ENCODE assay signal across 9 cellular contexts in genomic region chr16:56682703-56683397, GRCh38. TPM values are rescaled to one million over a fixed set of nuclear protein-coding genes. Genes with fewer than 3 reads are reported as not detected.
A peak's percentile ranks its signal among the peaks of the same experiment; 100 is the strongest.
DNase-seq lines count a peak whose midpoint lies in the region; ATAC-seq, FAIRE-seq and TF ChIP-seq lines count a peak whose summit lies in the region.
"Had no signal": no experiment of that assay in that cellular context is flagged by ENCODE, and none has a peak within 500 bp of the region (broad histone marks: within the 10 kb centered on the region; RNA-seq: fewer than 3 reads in every experiment).

No MANE protein-coding gene starts in this region.

- H3K4me3 ChIP-seq in DOHH2 (ENCODE audit: low read length): peak overlapping the region; percentile 71
- H3K4me3 ChIP-seq in thoracic aorta: peak overlapping the region; percentile 85

- POLR2A ChIA-PET in HEK293T (lab: Yijun Ruan, JAX): interaction anchor here (1.0 to 1.9 kb wide), 3 partner anchors 19 to 75 kb away, joined by 3 to 6 read pairs (median 3); partner anchors contain the start of gene MT2A

- H3K4me2 ChIP-seq in DOHH2 (ENCODE audit: low read length): peak overlapping the region; percentile 78

- no peak for TF ChIP-seq CTCF in DOHH2 (IDR thresholded peaks at IDR 0.05; ENCODE audit: low read depth, low read length, poor library complexity, severe bottlenecking)
- no peak for TF ChIP-seq CTCF in thoracic aorta (IDR thresholded peaks at IDR 0.05)
- no peak for TF ChIP-seq CTCF in D721Med (IDR thresholded peaks at IDR 0.05; ENCODE audit: insufficient read depth, missing control alignments)

- H3K4me1 ChIP-seq in DOHH2 (ENCODE audit: control insufficient read depth, low read length) (peaks cover 14% of the 10 kb centered on the region), thoracic aorta (ENCODE audit: control insufficient read depth in 1 of 2, low read depth in 2 of 2) (peaks cover 20 to 35% of the 10 kb centered on the region in 2 donors)

- CTCF ChIA-PET in HEK293T (lab: Yijun Ruan, JAX): interaction anchor here (0.7 kb wide), 2 partner anchors 79 to 678 kb away, joined by 3 read pairs; no protein-coding TSS in a partner anchor

- H3K27me3 ChIP-seq in DOHH2 (ENCODE audit: control insufficient read depth, low read length): peaks cover 18% of the 10 kb centered on the region
- no peaks in the 10 kb centered on the region for H3K27me3 ChIP-seq in thoracic aorta (replicated peaks; ENCODE audit: insufficient read depth)

- H3K36me3 Mint-ChIP-seq in activated naive CD8-positive, alpha-beta T cell treated with anti-CD3 and anti-CD28 coated beads, Interleukin-2, amount 50 U/mL, for 24 hours (ENCODE audit: low read depth): peaks cover 5% of the 10 kb centered on the region

- no peaks in the 10 kb centered on the region for H4K20me1 ChIP-seq in DOHH2 (ENCODE audit: control insufficient read depth, insufficient read depth, low read depth, low read length)

- no peaks in the 10 kb centered on the region for H3F3A ChIP-seq in DOHH2 (ENCODE audit: control insufficient read depth, insufficient read depth)

- H3K9me2 ChIP-seq in DOHH2 (replicated peaks; ENCODE audit: control insufficient read depth, low read length): no peaks in the 10 kb centered on the region

- no peaks in the 10 kb centered on the region for H3K27me3 Mint-ChIP-seq in activated naive CD8-positive, alpha-beta T cell treated with anti-CD3 and anti-CD28 coated beads, Interleukin-2, amount 50 U/mL, for 24 hours

- H3K27ac ChIP-seq in DOHH2 (ENCODE audit: low read depth, low read length) (no peak overlapping the region), thoracic aorta (peak overlapping the region; percentile 80)

- intact Hi-C loops in left colon (cut with DNase I, micrococcal nuclease): no loop called here

- H3K36me3 ChIP-seq in DOHH2 (ENCODE audit: control insufficient read depth, low read length): no peaks in the 10 kb centered on the region
- no peaks in the 10 kb centered on the region for H3K36me3 ChIP-seq in thoracic aorta

- DNase-seq in activated naive CD8-positive, alpha-beta T cell treated with anti-CD3 and anti-CD28 coated beads, Interleukin-2, amount 50 U/mL, for 24 hours: no peak
- DNase-seq in left colon: peak; percentile 30 to 32
- no peak for DNase-seq in thoracic aorta (ENCODE audit: low spot score)
- DNase-seq in D721Med (ENCODE audit: insufficient read length, low spot score): no peak
- DNase-seq in DMS53 (lab: John Stamatoyannopoulos, UW): no peak
- no peak for DNase-seq in HEK293T (ENCODE audit: extremely low spot score)

- H3K9me3 ChIP-seq in DOHH2 (ENCODE audit: control insufficient read depth, insufficient read depth, low read length) (no peaks in the 10 kb centered on the region), thoracic aorta (no peaks in the 10 kb centered on the region)

- peaks cover 27% of the 10 kb centered on the region for H3K4me1 Mint-ChIP-seq in activated naive CD8-positive, alpha-beta T cell treated with anti-CD3 and anti-CD28 coated beads, Interleukin-2, amount 50 U/mL, for 24 hours

- no peaks in the 10 kb centered on the region for H3K9me3 Mint-ChIP-seq in activated naive CD8-positive, alpha-beta T cell treated with anti-CD3 and anti-CD28 coated beads, Interleukin-2, amount 50 U/mL, for 24 hours

- peak overlapping the region; percentile 85 for H3K27ac Mint-ChIP-seq in activated naive CD8-positive, alpha-beta T cell treated with anti-CD3 and anti-CD28 coated beads, Interleukin-2, amount 50 U/mL, for 24 hours

- H3K79me2 ChIP-seq in DOHH2 (ENCODE audit: control insufficient read depth, low read length): no peaks in the 10 kb centered on the region

- ATAC-seq in HG02981 (IDR thresholded peaks at IDR 0.05; ENCODE audit: unreplicated experiment): peak; percentile 3
- ATAC-seq in activated naive CD8-positive, alpha-beta T cell treated with anti-CD3 and anti-CD28 coated beads, Interleukin-2, amount 50 U/mL, for 24 hours: no peak
- peak; percentile 19 for ATAC-seq in left colon
- no peak for ATAC-seq in thoracic aorta (ENCODE audit: insufficient number of reproducible peaks, low FRiP score, low read depth)

- peak overlapping the region; percentile 90 for H3K4me3 Mint-ChIP-seq in activated naive CD8-positive, alpha-beta T cell treated with anti-CD3 and anti-CD28 coated beads, Interleukin-2, amount 50 U/mL, for 24 hours

- FAIRE-seq in D721Med (lab: Jason Lieb, UNC): no peak

TF ChIP-seq in HEK293T, 16 proteins besides CTCF, POLR2A, EP300 and RAD21:
- no peak for TF ChIP-seq ARNT (IDR thresholded peaks at IDR 0.05)
- TF ChIP-seq FOXM1 (IDR thresholded peaks at IDR 0.05; ENCODE audit: borderline replicate concordance): no peak
- no peak for TF ChIP-seq CTBP1 (IDR thresholded peaks at IDR 0.05; ENCODE audit: borderline replicate concordance)
- TF ChIP-seq FOXK2 (IDR thresholded peaks at IDR 0.05): no peak
- TF ChIP-seq ELF4 (IDR thresholded peaks at IDR 0.05): no peak
TF ChIP-seq in HEK293T: peak in this region for 0.

RNA-seq across cellular contexts. Expression of gene MT1X, which starts 0.6 kb away (rescaled TPM):
- total RNA-seq in left colon (10 to 100 TPM; 29.5 to 63.4 TPM), thoracic aorta (100 to 1,000 TPM; 308 to 320 TPM)

RNA-seq across cellular contexts. Expression of gene MT1H, which starts 13.2 kb away (rescaled TPM):
- total RNA-seq in left colon (10 to 100 TPM in 1 of 2 donors, 1 to 10 TPM in 1; 3.3 to 80.9 TPM), thoracic aorta (not detected)
- total RNA-seq: NCI-H460 had no signal

RNA-seq across cellular contexts. Expression of gene MT1G, which starts 15.0 kb away (rescaled TPM):
- total RNA-seq in left colon (100 to 1,000 TPM in 1 of 2 donors, 10 to 100 TPM in 1; 22.4 to 484 TPM), thoracic aorta (10 to 100 TPM in 1 of 2 donors, not detected in 1; 34.7 TPM)
- total RNA-seq: NCI-H460 had no signal

RNA-seq across cellular contexts. Expression of gene MT1F, which starts 25.1 kb away (rescaled TPM):
- total RNA-seq in left colon: 10 to 100 TPM in 1 of 2 donors, 1 to 10 TPM in 1; 9.0 to 71.2 TPM
- total RNA-seq in thoracic aorta: 1 to 10 TPM; 3.1 to 3.9 TPM

RNA-seq across cellular contexts. Expression of gene MT1B, which starts 31.2 kb away (rescaled TPM):
- total RNA-seq in left colon (not detected), thoracic aorta (not detected)
- total RNA-seq: NCI-H460 had no signal

Comparison
In these comparisons a context has a peak if more than half of its experiments do, and no peak if none do; other contexts are left out.
1. ATAC-seq: peak in HG02981 (single experiment) and left colon (single experiment); none in activated naive CD8-positive, alpha-beta T cell treated with anti-CD3 and anti-CD28 coated beads, Interleukin-2, amount 50 U/mL, for 24 hours (single experiment) and thoracic aorta (single experiment).
2. DNase-seq: peak in left colon (2 of 2); none in activated naive CD8-positive, alpha-beta T cell treated with anti-CD3 and anti-CD28 coated beads, Interleukin-2, amount 50 U/mL, for 24 hours (single experiment), thoracic aorta (single experiment), D721Med (single experiment), DMS53 (single experiment) and HEK293T (single experiment).
3. RNA of gene MT1X, which starts 0.6 kb away (total RNA-seq): 308 to 320 TPM in thoracic aorta; 29.5 to 63.4 TPM in left colon; every median in the first group is over 4 times any median in the second.
4. RNA of gene MT1H, which starts 13.2 kb away (total RNA-seq): 3.3 to 80.9 TPM in left colon; not detected in thoracic aorta; every median in the first group is over 4 times any median in the second.